In genomic region chr12:47734725-47735480, GRCh38 we compare ENCODE assay signal across 12 cellular contexts. TPM values are rescaled to one million over a fixed set of nuclear protein-coding genes. Genes with fewer than 3 reads are reported as not detected.
DNase-seq lines count a peak whose midpoint lies in the region; ATAC-seq and TF ChIP-seq lines count a peak whose summit lies in the region.
"Had no signal": no experiment of that assay in that cellular context is flagged by ENCODE, and none has a peak within 500 bp of the region (broad histone marks: within the 10 kb centered on the region; RNA-seq: fewer than 3 reads in every experiment).

No MANE protein-coding gene starts in this region.

- WGBS in heart left ventricle, 4 donors = 61 to 68% (median 65%) methylated on average over 12 of the region's 12 CpGs

- TF ChIP-seq CTCF in heart left ventricle (IDR thresholded peaks at IDR 0.05) = no peak

- TF ChIP-seq POLR2A in heart left ventricle (IDR thresholded peaks at IDR 0.05) = no peak

- peak overlapping the region in 10 of 12 donors; percentile 32 to 91 (median 86) for H3K27ac ChIP-seq in heart left ventricle
- H3K27ac ChIP-seq: GM23248 had no signal

- ATAC-seq in heart left ventricle (peak in 1 of 4 donors; percentile 2), GM18858 (IDR thresholded peaks at IDR 0.05; ENCODE audit: unreplicated experiment) (no peak), HG02759 (IDR thresholded peaks at IDR 0.05; ENCODE audit: unreplicated experiment) (no peak), GM19324 (IDR thresholded peaks at IDR 0.05; ENCODE audit: low FRiP score, unreplicated experiment) (no peak), HG03571 (IDR thresholded peaks at IDR 0.05; ENCODE audit: unreplicated experiment) (no peak)

- no peaks in the 10 kb centered on the region for H3K27me3 ChIP-seq in heart left ventricle

- H3K36me3 ChIP-seq in heart left ventricle = no peaks in the 10 kb centered on the region

- H3K9me3 ChIP-seq in heart left ventricle = no peaks in the 10 kb centered on the region

- DNase-seq in heart left ventricle (peak in 3 of 5 donors; percentile 37 to 70 (median 66)), cardiac septum (ENCODE audit: low spot score) (no peak), hippocampal formation (lab: John Stamatoyannopoulos, UW) (peak; percentile 40 to 64), pons (ENCODE audit: low spot score) (peak; percentile 72)
- DNase-seq: activated CD8-positive, alpha-beta memory T cell treated with anti-CD3 and anti-CD28 coated beads, Interleukin-2, amount 50 U/mL, for 48 hours; stimulated activated CD4-positive, alpha-beta T cell treated with anti-CD3 and anti-CD28 coated beads, Interleukin-15, amount 100 ng/mL, for 24 hours; stimulated activated naive CD4-positive, alpha-beta T cell treated with Interleukin-2 at 50 U/mL for 16 hours had no signal

- peaks cover 29 to 86% (median 65%) of the 10 kb centered on the region in 12 donors for H3K4me1 ChIP-seq in heart left ventricle

- H3K4me3 ChIP-seq in heart left ventricle = no peak overlapping the region
- H3K4me3 ChIP-seq: GM23248 had no signal

- intact Hi-C loops in heart left ventricle (cut with DNase I) (loop anchor here in 1 of 10 donors (2.0 kb wide), 1 partner anchor 16 kb away; no protein-coding TSS in a partner anchor), cardiac septum (cut with DNase I) (no loop called here)

RNA-seq across cellular contexts. Expression of gene ENDOU, which starts 9.6 kb away (rescaled TPM):
- 1 to 10 TPM in 1 of 9 donors, under 1 TPM in 4, not detected in 4; 0.12 to 2.5 (median 0.27) TPM for total RNA-seq in heart left ventricle
- under 1 TPM; 0.08 to 0.42 TPM for polyA plus RNA-seq in heart left ventricle
- total RNA-seq in cardiac septum = 0.24 TPM
- polyA plus RNA-seq: GM23248 had no signal

RNA-seq across cellular contexts. Expression of gene RAPGEF3, which starts 23.8 kb away (rescaled TPM):
- total RNA-seq in heart left ventricle = 10 to 100 TPM; 14.5 to 47.8 (median 23.9) TPM
- 10 to 100 TPM; 18.6 to 62.1 TPM for polyA plus RNA-seq in heart left ventricle
- total RNA-seq in cardiac septum = 26.3 TPM

RNA-seq across cellular contexts. Expression of gene RPAP3, which starts 29.1 kb away (rescaled TPM):
- total RNA-seq in heart left ventricle = 10 to 100 TPM; 11.1 to 25.2 (median 22.3) TPM
- polyA plus RNA-seq in heart left ventricle = 10 to 100 TPM in 1 of 2 donors, 1 to 10 TPM in 1; 7.2 to 15.5 TPM
- total RNA-seq in cardiac septum = 21.0 TPM

RNA-seq across cellular contexts. Expression of gene SLC48A1, which starts 38.1 kb away (rescaled TPM):
- total RNA-seq in heart left ventricle = 10 to 100 TPM; 17.6 to 68.2 (median 23.9) TPM
- 10 to 100 TPM; 13.0 to 16.5 TPM for polyA plus RNA-seq in heart left ventricle
- 20.7 TPM for total RNA-seq in cardiac septum
